1 cellular context compared by ENCODE assay signal in the genomic region with DNA sequence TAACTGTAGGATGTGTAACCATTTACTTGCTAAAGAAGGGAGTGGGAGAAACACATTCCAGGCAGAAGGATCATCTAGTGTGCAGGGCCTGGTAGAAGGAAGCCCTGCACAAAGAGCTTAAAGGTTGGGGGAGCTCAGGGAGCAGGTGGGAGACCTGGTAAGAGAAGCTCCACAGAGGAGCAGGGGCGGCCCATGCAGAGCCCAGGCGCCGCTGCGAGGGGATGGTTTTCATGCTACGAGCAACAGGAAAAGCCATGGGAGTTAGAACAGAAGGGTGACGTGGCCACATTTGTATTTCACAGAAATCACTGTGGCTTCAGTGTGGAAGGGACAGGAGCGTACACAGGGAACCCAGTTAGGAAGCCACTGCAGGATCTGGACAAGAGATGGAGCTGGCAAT.
TF ChIP-seq lines count a peak whose summit lies in the region.

No MANE protein-coding gene starts in this region.

TF ChIP-seq in GM23338, 12 proteins besides CTCF, POLR2A, EP300 and RAD21:
- TF ChIP-seq, protein P1, sequence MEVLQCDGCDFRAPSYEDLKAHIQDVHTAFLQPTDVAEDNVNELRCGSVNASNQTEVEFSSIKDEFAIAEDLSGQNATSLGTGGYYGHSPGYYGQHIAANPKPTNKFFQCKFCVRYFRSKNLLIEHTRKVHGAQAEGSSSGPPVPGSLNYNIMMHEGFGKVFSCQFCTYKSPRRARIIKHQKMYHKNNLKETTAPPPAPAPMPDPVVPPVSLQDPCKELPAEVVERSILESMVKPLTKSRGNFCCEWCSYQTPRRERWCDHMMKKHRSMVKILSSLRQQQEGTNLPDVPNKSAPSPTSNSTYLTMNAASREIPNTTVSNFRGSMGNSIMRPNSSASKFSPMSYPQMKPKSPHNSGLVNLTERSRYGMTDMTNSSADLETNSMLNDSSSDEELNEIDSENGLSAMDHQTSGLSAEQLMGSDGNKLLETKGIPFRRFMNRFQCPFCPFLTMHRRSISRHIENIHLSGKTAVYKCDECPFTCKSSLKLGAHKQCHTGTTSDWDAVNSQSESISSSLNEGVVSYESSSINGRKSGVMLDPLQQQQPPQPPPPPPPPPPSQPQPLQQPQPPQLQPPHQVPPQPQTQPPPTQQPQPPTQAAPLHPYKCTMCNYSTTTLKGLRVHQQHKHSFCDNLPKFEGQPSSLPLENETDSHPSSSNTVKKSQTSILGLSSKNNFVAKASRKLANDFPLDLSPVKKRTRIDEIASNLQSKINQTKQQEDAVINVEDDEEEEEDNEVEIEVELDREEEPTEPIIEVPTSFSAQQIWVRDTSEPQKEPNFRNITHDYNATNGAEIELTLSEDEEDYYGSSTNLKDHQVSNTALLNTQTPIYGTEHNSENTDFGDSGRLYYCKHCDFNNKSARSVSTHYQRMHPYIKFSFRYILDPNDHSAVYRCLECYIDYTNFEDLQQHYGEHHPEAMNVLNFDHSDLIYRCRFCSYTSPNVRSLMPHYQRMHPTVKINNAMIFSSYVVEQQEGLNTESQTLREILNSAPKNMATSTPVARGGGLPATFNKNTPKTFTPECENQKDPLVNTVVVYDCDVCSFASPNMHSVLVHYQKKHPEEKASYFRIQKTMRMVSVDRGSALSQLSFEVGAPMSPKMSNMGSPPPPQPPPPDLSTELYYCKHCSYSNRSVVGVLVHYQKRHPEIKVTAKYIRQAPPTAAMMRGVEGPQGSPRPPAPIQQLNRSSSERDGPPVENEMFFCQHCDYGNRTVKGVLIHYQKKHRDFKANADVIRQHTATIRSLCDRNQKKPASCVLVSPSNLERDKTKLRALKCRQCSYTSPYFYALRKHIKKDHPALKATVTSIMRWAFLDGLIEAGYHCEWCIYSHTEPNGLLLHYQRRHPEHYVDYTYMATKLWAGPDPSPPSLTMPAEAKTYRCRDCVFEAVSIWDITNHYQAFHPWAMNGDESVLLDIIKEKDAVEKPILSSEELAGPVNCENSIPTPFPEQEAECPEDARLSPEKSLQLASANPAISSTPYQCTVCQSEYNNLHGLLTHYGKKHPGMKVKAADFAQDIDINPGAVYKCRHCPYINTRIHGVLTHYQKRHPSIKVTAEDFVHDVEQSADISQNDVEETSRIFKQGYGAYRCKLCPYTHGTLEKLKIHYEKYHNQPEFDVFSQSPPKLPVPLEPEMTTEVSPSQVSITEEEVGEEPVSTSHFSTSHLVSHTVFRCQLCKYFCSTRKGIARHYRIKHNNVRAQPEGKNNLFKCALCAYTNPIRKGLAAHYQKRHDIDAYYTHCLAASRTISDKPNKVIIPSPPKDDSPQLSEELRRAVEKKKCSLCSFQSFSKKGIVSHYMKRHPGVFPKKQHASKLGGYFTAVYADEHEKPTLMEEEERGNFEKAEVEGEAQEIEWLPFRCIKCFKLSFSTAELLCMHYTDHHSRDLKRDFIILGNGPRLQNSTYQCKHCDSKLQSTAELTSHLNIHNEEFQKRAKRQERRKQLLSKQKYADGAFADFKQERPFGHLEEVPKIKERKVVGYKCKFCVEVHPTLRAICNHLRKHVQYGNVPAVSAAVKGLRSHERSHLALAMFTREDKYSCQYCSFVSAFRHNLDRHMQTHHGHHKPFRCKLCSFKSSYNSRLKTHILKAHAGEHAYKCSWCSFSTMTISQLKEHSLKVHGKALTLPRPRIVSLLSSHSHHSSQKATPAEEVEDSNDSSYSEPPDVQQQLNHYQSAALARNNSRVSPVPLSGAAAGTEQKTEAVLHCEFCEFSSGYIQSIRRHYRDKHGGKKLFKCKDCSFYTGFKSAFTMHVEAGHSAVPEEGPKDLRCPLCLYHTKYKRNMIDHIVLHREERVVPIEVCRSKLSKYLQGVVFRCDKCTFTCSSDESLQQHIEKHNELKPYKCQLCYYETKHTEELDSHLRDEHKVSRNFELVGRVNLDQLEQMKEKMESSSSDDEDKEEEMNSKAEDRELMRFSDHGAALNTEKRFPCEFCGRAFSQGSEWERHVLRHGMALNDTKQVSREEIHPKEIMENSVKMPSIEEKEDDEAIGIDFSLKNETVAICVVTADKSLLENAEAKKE (CRISPR knock-in tag; IDR thresholded peaks at IDR 0.05): no peak
- TF ChIP-seq EZH2 (IDR thresholded peaks at IDR 0.05; ENCODE audit: low read depth, unreplicated experiment) (no peak), NANOG (IDR thresholded peaks at IDR 0.05; ENCODE audit: borderline replicate concordance) (no peak), ZNF331 (CRISPR knock-in tag; IDR thresholded peaks at IDR 0.05; ENCODE audit: low read depth) (no peak), STAT1 (IDR thresholded peaks at IDR 0.05; ENCODE audit: unreplicated experiment) (no peak), ZNF114 (CRISPR knock-in tag; IDR thresholded peaks at IDR 0.05) (no peak), CREB1 (CRISPR knock-in tag; IDR thresholded peaks at IDR 0.05; ENCODE audit: low read depth) (no peak), JUNB (IDR thresholded peaks at IDR 0.05; ENCODE audit: unreplicated experiment) (no peak), EZH2phosphoT487 (IDR thresholded peaks at IDR 0.05; ENCODE audit: unreplicated experiment) (no peak), POLR2AphosphoS5 (IDR thresholded peaks at IDR 0.05; ENCODE audit: low read depth) (no peak)
- TF ChIP-seq, protein P2, sequence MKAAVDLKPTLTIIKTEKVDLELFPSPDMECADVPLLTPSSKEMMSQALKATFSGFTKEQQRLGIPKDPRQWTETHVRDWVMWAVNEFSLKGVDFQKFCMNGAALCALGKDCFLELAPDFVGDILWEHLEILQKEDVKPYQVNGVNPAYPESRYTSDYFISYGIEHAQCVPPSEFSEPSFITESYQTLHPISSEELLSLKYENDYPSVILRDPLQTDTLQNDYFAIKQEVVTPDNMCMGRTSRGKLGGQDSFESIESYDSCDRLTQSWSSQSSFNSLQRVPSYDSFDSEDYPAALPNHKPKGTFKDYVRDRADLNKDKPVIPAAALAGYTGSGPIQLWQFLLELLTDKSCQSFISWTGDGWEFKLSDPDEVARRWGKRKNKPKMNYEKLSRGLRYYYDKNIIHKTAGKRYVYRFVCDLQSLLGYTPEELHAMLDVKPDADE (IDR thresholded peaks at IDR 0.05): no peak
- TF ChIP-seq, protein P3, sequence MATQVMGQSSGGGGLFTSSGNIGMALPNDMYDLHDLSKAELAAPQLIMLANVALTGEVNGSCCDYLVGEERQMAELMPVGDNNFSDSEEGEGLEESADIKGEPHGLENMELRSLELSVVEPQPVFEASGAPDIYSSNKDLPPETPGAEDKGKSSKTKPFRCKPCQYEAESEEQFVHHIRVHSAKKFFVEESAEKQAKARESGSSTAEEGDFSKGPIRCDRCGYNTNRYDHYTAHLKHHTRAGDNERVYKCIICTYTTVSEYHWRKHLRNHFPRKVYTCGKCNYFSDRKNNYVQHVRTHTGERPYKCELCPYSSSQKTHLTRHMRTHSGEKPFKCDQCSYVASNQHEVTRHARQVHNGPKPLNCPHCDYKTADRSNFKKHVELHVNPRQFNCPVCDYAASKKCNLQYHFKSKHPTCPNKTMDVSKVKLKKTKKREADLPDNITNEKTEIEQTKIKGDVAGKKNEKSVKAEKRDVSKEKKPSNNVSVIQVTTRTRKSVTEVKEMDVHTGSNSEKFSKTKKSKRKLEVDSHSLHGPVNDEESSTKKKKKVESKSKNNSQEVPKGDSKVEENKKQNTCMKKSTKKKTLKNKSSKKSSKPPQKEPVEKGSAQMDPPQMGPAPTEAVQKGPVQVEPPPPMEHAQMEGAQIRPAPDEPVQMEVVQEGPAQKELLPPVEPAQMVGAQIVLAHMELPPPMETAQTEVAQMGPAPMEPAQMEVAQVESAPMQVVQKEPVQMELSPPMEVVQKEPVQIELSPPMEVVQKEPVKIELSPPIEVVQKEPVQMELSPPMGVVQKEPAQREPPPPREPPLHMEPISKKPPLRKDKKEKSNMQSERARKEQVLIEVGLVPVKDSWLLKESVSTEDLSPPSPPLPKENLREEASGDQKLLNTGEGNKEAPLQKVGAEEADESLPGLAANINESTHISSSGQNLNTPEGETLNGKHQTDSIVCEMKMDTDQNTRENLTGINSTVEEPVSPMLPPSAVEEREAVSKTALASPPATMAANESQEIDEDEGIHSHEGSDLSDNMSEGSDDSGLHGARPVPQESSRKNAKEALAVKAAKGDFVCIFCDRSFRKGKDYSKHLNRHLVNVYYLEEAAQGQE (IDR thresholded peaks at IDR 0.05; ENCODE audit: unreplicated experiment): no peak
